In the genomic region with DNA sequence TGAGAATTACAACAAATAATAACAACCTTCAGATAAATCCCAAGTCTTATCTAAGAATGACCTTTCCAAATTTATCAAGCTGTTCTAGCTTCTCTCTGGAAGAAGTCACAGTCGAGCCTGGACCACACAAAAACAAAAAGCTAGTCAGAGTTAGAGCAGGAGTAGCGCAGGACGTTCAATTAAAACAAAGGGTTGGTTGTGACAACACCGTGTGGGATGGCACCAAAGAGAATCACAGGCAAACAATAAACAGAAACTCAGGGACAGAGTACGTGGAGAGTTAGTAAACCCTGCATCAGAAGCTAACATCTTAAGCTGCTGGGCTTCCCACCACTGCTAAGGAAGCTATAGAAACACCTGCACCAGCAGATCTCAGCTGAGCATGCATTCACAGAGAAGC, we compare ENCODE assay signal across 1 cellular context.
TF ChIP-seq lines count a peak whose summit lies in the region.

No MANE protein-coding gene starts in this region.

TF ChIP-seq in WTC11, 78 proteins besides CTCF, POLR2A, EP300 and RAD21 (continued from another document):
- no peak for TF ChIP-seq ERG (CRISPR knock-in tag; IDR thresholded peaks at IDR 0.05)
- TF ChIP-seq KAT7 (CRISPR knock-in tag; IDR thresholded peaks at IDR 0.05; ENCODE audit: borderline replicate concordance): no peak
- no peak for TF ChIP-seq PREB (CRISPR knock-in tag; IDR thresholded peaks at IDR 0.05; ENCODE audit: borderline replicate concordance)
TF ChIP-seq in WTC11: peak in this region for 0.
